ENCODE assay signal across 1 cellular context in the genomic region with DNA sequence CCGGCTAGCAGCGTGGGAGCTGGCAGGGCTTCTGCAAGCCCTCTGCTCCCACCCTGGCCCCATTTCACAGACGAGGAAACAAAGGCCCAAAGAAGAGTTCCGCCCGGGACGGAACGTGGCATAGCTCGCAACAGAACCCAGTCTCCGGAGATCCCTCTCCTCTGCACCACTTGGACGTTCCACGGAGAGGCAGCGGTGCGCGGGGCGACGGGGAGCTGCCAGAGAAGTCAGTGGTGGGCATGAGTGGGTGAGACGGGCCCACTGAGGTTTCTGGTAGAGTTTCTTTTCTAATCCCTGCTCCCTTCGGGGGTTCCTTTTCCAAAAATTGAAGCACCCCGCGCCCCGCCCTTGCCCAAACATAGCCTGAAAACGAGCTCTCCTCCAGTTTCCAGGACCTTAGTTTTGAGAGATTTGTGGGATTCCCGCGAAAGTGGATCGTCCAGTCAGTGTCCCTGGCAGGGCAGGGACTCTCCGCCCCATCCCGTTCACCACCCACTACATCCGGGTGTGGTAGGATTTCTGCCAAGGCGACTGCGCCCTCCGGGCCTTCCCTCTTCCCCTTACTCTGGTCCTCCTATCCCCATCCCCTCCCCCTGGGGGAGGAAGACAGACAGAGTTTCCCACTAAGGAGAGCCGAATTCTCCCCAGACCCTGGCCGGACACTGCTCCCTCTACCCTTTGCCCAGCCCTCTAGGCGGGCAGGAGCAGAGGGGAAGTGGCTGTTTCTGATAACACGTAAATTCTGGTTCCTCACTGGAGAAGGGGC.
TF ChIP-seq lines count a peak whose summit lies in the region.

No MANE protein-coding gene starts in this region.

TF ChIP-seq in GM12878, 131 proteins besides CTCF, POLR2A, EP300 and RAD21 (continued from another document):
- peak; percentile 78 to 84 for TF ChIP-seq IKZF2 (IDR thresholded peaks at IDR 0.05)
- no peak for TF ChIP-seq BRCA1 (IDR thresholded peaks at IDR 0.05; ENCODE audit: low read depth, low read length)
- no peak for TF ChIP-seq TARDBP (IDR thresholded peaks at IDR 0.05; ENCODE audit: borderline replicate concordance)
- TF ChIP-seq PRDM15 (CRISPR knock-in tag; IDR thresholded peaks at IDR 0.05) = no peak
- no peak for TF ChIP-seq BHLHE40 (IDR thresholded peaks at IDR 0.05; ENCODE audit: borderline replicate concordance in 1 of 2, low read depth in 2 of 2, low read length in 1 of 2)
- TF ChIP-seq PBX3 (IDR thresholded peaks at IDR 0.05; ENCODE audit: insufficient replicate concordance, low read depth, low read length) = no peak
- TF ChIP-seq SPI1 (IDR thresholded peaks at IDR 0.05; ENCODE audit: borderline replicate concordance, insufficient read depth, low read depth, low read length) = peak; percentile 62; the same call in 1 of the 2 replicates
- no peak for TF ChIP-seq ATF7 (IDR thresholded peaks at IDR 0.05; ENCODE audit: low read depth)
- TF ChIP-seq RFX5 (IDR thresholded peaks at IDR 0.05; ENCODE audit: low read depth, low read length) = no peak
- TF ChIP-seq, protein P1, sequence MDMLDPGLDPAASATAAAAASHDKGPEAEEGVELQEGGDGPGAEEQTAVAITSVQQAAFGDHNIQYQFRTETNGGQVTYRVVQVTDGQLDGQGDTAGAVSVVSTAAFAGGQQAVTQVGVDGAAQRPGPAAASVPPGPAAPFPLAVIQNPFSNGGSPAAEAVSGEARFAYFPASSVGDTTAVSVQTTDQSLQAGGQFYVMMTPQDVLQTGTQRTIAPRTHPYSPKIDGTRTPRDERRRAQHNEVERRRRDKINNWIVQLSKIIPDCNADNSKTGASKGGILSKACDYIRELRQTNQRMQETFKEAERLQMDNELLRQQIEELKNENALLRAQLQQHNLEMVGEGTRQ (IDR thresholded peaks at IDR 0.05; ENCODE audit: borderline replicate concordance, low read depth, low read length) = no peak
- TF ChIP-seq MTA2 (IDR thresholded peaks at IDR 0.05; ENCODE audit: low read depth) = peak; percentile 25; the same call in 1 of the 2 replicates
- TF ChIP-seq RELB (IDR thresholded peaks at IDR 0.05; ENCODE audit: low read depth) = peak; percentile 57
- peak; percentile 86 for TF ChIP-seq IKZF1 (conservative IDR thresholded peaks at IDR 0.05)
- no peak for TF ChIP-seq RUNX3 (IDR thresholded peaks at IDR 0.05; ENCODE audit: low read length)
- no peak for TF ChIP-seq HDAC2 (IDR thresholded peaks at IDR 0.05)
- no peak; the same call in 1 of the 2 replicates for TF ChIP-seq GATAD2B (conservative IDR thresholded peaks at IDR 0.05; ENCODE audit: low read depth)
- TF ChIP-seq, protein P2, sequence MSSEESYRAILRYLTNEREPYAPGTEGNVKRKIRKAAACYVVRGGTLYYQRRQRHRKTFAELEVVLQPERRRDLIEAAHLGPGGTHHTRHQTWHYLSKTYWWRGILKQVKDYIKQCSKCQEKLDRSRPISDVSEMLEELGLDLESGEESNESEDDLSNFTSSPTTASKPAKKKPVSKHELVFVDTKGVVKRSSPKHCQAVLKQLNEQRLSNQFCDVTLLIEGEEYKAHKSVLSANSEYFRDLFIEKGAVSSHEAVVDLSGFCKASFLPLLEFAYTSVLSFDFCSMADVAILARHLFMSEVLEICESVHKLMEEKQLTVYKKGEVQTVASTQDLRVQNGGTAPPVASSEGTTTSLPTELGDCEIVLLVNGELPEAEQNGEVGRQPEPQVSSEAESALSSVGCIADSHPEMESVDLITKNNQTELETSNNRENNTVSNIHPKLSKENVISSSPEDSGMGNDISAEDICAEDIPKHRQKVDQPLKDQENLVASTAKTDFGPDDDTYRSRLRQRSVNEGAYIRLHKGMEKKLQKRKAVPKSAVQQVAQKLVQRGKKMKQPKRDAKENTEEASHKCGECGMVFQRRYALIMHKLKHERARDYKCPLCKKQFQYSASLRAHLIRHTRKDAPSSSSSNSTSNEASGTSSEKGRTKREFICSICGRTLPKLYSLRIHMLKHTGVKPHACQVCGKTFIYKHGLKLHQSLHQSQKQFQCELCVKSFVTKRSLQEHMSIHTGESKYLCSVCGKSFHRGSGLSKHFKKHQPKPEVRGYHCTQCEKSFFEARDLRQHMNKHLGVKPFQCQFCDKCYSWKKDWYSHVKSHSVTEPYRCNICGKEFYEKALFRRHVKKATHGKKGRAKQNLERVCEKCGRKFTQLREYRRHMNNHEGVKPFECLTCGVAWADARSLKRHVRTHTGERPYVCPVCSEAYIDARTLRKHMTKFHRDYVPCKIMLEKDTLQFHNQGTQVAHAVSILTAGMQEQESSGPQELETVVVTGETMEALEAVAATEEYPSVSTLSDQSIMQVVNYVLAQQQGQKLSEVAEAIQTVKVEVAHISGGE (CRISPR knock-in tag; IDR thresholded peaks at IDR 0.05) = no peak
- no peak for TF ChIP-seq NFIC (IDR thresholded peaks at IDR 0.05; ENCODE audit: low read depth, low read length)
- no peak for TF ChIP-seq BMI1 (IDR thresholded peaks at IDR 0.05; ENCODE audit: borderline replicate concordance)
- no peak for TF ChIP-seq TCF7 (IDR thresholded peaks at IDR 0.05; ENCODE audit: borderline replicate concordance)
- no peak; the same call in 1 of the 2 replicates for TF ChIP-seq SMARCA5 (IDR thresholded peaks at IDR 0.05)
TF ChIP-seq in GM12878: peak in this region for 5.
